ENCODE assay signal across 23 cellular contexts in the genomic region with DNA sequence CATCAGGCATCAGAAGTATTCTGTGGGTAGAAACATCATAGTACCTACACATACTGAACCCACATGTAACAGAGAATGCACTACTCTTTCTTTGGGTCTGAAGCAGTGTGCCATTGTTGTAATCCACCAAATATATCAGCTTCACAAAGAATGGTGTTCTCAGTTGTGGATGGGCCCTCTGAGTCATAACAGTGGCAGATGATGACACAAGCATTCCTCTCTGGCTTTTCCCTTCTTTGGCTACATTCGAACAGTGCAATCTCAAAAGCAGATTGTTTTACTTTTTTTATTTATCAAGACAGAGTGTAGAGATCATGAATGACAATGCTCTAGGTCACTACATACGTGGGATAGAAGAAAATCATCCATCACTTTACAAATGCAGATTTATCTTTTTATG.
A peak's percentile ranks its signal among the peaks of the same experiment; 100 is the strongest.
DNase-seq lines count a peak whose midpoint lies in the region; FAIRE-seq and TF ChIP-seq lines count a peak whose summit lies in the region.
"Had no signal": no experiment of that assay in that cellular context is flagged by ENCODE, and none has a peak within 500 bp of the region (broad histone marks: within the 10 kb centered on the region; RNA-seq: fewer than 3 reads in every experiment).

No MANE protein-coding gene starts in this region.

- no peaks in the 10 kb centered on the region for H3K9me3 ChIP-seq in adipocyte (ENCODE audit: control insufficient read depth, low read length)
- H3K9me3 ChIP-seq: breast epithelium, neutrophil, right atrium auricular region, thyroid gland had no signal

- H3K4me3 ChIP-seq in adipocyte (ENCODE audit: low read length) (no peak overlapping the region), fibroblast of pulmonary artery (replicated peaks; ENCODE audit: low read depth, low read length) (no peak overlapping the region)
- H3K4me3 ChIP-seq: breast epithelium, right atrium auricular region, thyroid gland had no signal

- H3K36me3 ChIP-seq in adipocyte (ENCODE audit: control insufficient read depth, insufficient read depth, low read length, severe bottlenecking), result no peaks in the 10 kb centered on the region
- H3K36me3 ChIP-seq: breast epithelium, neutrophil, right atrium auricular region, thyroid gland had no signal

- H3K4me1 ChIP-seq in adipocyte (ENCODE audit: control insufficient read depth, insufficient read depth, low read length), result peaks cover 6% of the 10 kb centered on the region
- H3K4me1 ChIP-seq: breast epithelium, right atrium auricular region, thyroid gland had no signal

- peak; percentile 61 for DNase-seq in HT1080 (ENCODE audit: low read depth)
- DNase-seq in adipocyte (ENCODE audit: low read depth), result peak; percentile 61
- DNase-seq in fibroblast of pulmonary artery (ENCODE audit: low read depth), result peak; percentile 83
- peak; percentile 35 for DNase-seq in urothelium cell line (ENCODE audit: low spot score)
- DNase-seq in iPS-NIHi7 (ENCODE audit: extremely low spot score), result no peak
- no peak for DNase-seq in NK-92 (lab: John Stamatoyannopoulos, UW; ENCODE audit: unreplicated experiment)
- DNase-seq in SKM-1 (lab: John Stamatoyannopoulos, UW; ENCODE audit: unreplicated experiment), result no peak
- DNase-seq: activated CD4-positive, alpha-beta memory T cell treated with anti-CD3 and anti-CD28 coated beads for 36 hours; activated T-cell treated with anti-CD3 and anti-CD28 coated beads, Interleukin-2, amount 50 U/mL, for 4 hours; AML-193; DMS79 treated with DMSO at 0.1 percent for 48 hours; HFFc6; NCI-H2107; SIG-M5; stimulated activated CD4-positive, alpha-beta T cell treated with anti-CD3 and anti-CD28 coated beads, Interleukin-15, amount 100 ng/mL, for 24 hours; stimulated activated naive B cell treated with anti-CD40 and anti-IgM and Interleukin-4, amounts not matched to agents 10 μg/mL and 1 μg/mL and 100 μg/mL, for 72 hours; T-helper 2 cell; thyroid gland had no signal

- TF ChIP-seq CTCF in fibroblast of pulmonary artery (IDR thresholded peaks at IDR 0.05; ENCODE audit: low read length, missing control alignments), result no peak

- no peaks in the 10 kb centered on the region for H3K27me3 ChIP-seq in adipocyte (replicated peaks; ENCODE audit: control insufficient read depth, insufficient read depth, low read length)
- H3K27me3 ChIP-seq: breast epithelium, neutrophil, right atrium auricular region, thyroid gland had no signal

- no peak for FAIRE-seq in urothelium cell line (lab: Jason Lieb, UNC)
- FAIRE-seq: endothelial cell of umbilical vein had no signal

- no peak overlapping the region for H3K9ac ChIP-seq in adipocyte (ENCODE audit: low read length)
- H3K9ac ChIP-seq: KMS-11 had no signal

Comparison
In these comparisons a context has a peak if more than half of its experiments do, and no peak if none do; other contexts are left out.
1. DNase-seq: peak in HT1080 (single experiment), adipocyte (single experiment), fibroblast of pulmonary artery (single experiment) and urothelium cell line (single experiment); none in iPS-NIHi7 (single experiment), NK-92 (single experiment) and SKM-1 (single experiment).